ENCODE assay signal across 8 cellular contexts in the genomic region with DNA sequence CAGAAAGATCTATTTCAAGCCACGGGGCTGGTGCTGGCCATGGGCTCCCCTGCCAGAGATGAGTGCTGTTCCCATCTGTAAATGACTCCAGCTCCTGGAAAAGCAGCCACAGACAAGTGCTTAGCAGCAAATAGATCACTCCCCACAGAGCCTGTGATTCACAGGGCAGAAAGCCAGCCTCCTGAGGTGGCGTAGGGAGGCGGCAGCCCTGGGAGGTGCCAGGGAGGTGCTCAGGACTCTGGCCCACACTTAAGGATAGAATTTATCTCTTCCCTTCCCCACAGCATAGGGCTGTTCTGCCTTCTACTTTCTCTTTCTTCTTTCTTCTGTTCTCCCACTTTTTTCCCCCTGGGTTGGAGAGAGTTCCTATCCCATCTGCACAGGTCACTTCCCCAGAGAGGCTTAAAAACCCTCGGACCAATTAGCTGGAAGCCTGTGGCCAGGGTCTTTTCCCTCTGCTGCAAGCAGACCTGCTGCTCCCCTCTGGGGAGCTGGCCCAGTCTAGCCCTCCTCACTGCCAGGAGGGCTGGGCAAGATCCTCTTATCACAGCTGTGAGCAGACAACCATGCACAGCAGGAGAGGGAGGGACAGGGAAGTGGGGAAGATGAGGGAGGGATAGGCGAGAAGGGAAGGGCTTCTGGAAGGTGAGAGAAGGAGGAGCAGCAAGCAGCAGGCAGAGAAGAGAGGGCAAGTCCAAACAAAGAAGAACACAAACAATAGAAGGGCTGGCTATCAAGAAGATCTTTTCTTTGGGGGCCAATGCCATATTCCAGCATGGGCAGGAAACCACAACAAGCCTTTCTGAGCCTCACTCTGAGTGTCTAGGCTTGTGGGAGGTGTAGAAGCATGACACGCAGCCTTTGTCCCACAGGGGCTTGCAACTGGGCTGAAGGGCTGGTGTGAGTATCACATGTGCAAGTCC. TPM values are rescaled to one million over a fixed set of nuclear protein-coding genes. Genes with fewer than 3 reads are reported as not detected.
DNase-seq lines count a peak whose midpoint lies in the region; ATAC-seq and TF ChIP-seq lines count a peak whose summit lies in the region.

No MANE protein-coding gene starts in this region.

- H3K27me3 Mint-ChIP-seq in stimulated activated naive CD8-positive, alpha-beta T cell treated with anti-CD3 and anti-CD28 coated beads, Interleukin-15, amount 100 ng/mL, for 72 hours: peaks cover 16% of the 10 kb centered on the region

- H3K27ac Mint-ChIP-seq in stimulated activated naive CD8-positive, alpha-beta T cell treated with anti-CD3 and anti-CD28 coated beads, Interleukin-15, amount 100 ng/mL, for 72 hours: no peak overlapping the region

- no peaks in the 10 kb centered on the region for H3K27me3 ChIP-seq in esophagus muscularis mucosa

- WGBS in esophagus muscularis mucosa: 24% methylated on average over 5 of the region's 6 CpGs

- H3K36me3 ChIP-seq in esophagus muscularis mucosa: no peaks in the 10 kb centered on the region

- H3K4me1 ChIP-seq in esophagus muscularis mucosa: peaks cover 19 to 36% (median 33%) of the 10 kb centered on the region in 4 donors

- intact Hi-C loops in esophagus muscularis mucosa (cut with DNase I): no loop called here

- no peaks in the 10 kb centered on the region for H3K9me3 ChIP-seq in esophagus muscularis mucosa

- peak overlapping the region; percentile 75 to 83 (median 76) for H3K27ac ChIP-seq in esophagus muscularis mucosa (replicated peaks in 1 of 4)

- ATAC-seq in omental fat pad (ENCODE audit: low FRiP score): peak; percentile 94
- no peak for ATAC-seq in stimulated activated naive CD8-positive, alpha-beta T cell treated with anti-CD3 and anti-CD28 coated beads, Interleukin-15, amount 100 ng/mL, for 72 hours
- ATAC-seq in GM21447 (IDR thresholded peaks at IDR 0.05; ENCODE audit: unreplicated experiment): no peak
- ATAC-seq in HG02759 (IDR thresholded peaks at IDR 0.05; ENCODE audit: unreplicated experiment): no peak

- H3K4me1 Mint-ChIP-seq in stimulated activated naive CD8-positive, alpha-beta T cell treated with anti-CD3 and anti-CD28 coated beads, Interleukin-15, amount 100 ng/mL, for 72 hours: peaks cover 9% of the 10 kb centered on the region

- DNase-seq in DMS153 treated with DMSO at 0.1 percent for 48 hours (lab: John Stamatoyannopoulos, UW; ENCODE audit: unreplicated experiment): peak; percentile 30
- DNase-seq in NCI-H2227 treated with DMSO at 0.1 percent for 48 hours (lab: John Stamatoyannopoulos, UW): peak; percentile 85
- no peak for DNase-seq in esophagus muscularis mucosa (ENCODE audit: extremely low spot score)
- no peak for DNase-seq in omental fat pad (ENCODE audit: low spot score)
- no peak for DNase-seq in stimulated activated naive CD8-positive, alpha-beta T cell treated with anti-CD3 and anti-CD28 coated beads, Interleukin-15, amount 100 ng/mL, for 72 hours
- no peak for DNase-seq in NCI-H1436 treated with DMSO at 0.1 percent for 48 hours (lab: John Stamatoyannopoulos, UW)

- peak overlapping the region in 2 of 4 donors; percentile 5 for H3K4me3 ChIP-seq in esophagus muscularis mucosa

- no peak overlapping the region for H3K4me3 Mint-ChIP-seq in stimulated activated naive CD8-positive, alpha-beta T cell treated with anti-CD3 and anti-CD28 coated beads, Interleukin-15, amount 100 ng/mL, for 72 hours

- TF ChIP-seq EP300 in esophagus muscularis mucosa (IDR thresholded peaks at IDR 0.05): no peak

- H3K9me3 Mint-ChIP-seq in stimulated activated naive CD8-positive, alpha-beta T cell treated with anti-CD3 and anti-CD28 coated beads, Interleukin-15, amount 100 ng/mL, for 72 hours: no peaks in the 10 kb centered on the region

- TF ChIP-seq CTCF in esophagus muscularis mucosa (IDR thresholded peaks at IDR 0.05) (no peak), omental fat pad (IDR thresholded peaks at IDR 0.05) (no peak)

- TF ChIP-seq POLR2A in esophagus muscularis mucosa (IDR thresholded peaks at IDR 0.05; ENCODE audit: low read depth): no peak

RNA-seq across cellular contexts. Expression of gene KCND3, which starts 41.0 kb away (rescaled TPM):
- total RNA-seq in esophagus muscularis mucosa (10 to 100 TPM; 25.7 to 57.6 (median 47.5) TPM), omental fat pad (10 to 100 TPM in 2 of 4 donors, 1 to 10 TPM in 2; 6.9 to 11.7 (median 9.5) TPM)

Comparison
In these comparisons a context has a peak if more than half of its experiments do, and no peak if none do; other contexts are left out.
1. DNase-seq: peak in DMS153 treated with DMSO at 0.1 percent for 48 hours (single experiment) and NCI-H2227 treated with DMSO at 0.1 percent for 48 hours (single experiment); none in esophagus muscularis mucosa (single experiment), omental fat pad (single experiment), stimulated activated naive CD8-positive, alpha-beta T cell treated with anti-CD3 and anti-CD28 coated beads, Interleukin-15, amount 100 ng/mL, for 72 hours (0 of 2) and NCI-H1436 treated with DMSO at 0.1 percent for 48 hours (single experiment).